24 cellular contexts compared by ENCODE assay signal in genomic region chr18:21458788-21459187, GRCh38.
DNase-seq lines count a peak whose midpoint lies in the region; ATAC-seq, FAIRE-seq and TF ChIP-seq lines count a peak whose summit lies in the region.
"Had no signal": no experiment of that assay in that cellular context is flagged by ENCODE, and none has a peak within 500 bp of the region (broad histone marks: within the 10 kb centered on the region; RNA-seq: fewer than 3 reads in every experiment).

No MANE protein-coding gene starts in this region.

- H3K27me3 Mint-ChIP-seq in neural progenitor cell (ENCODE audit: insufficient read depth, low read depth), result peaks cover 2% of the 10 kb centered on the region
- H3K27me3 Mint-ChIP-seq in T-helper 17 cell, result peaks cover 50% of the 10 kb centered on the region

- TF ChIP-seq POLR2A in gastroesophageal sphincter (IDR thresholded peaks at IDR 0.05), result no peak
- TF ChIP-seq POLR2A in GM12892 (IDR thresholded peaks at IDR 0.05; ENCODE audit: low read depth, low read length), result no peak

- DNase-seq in G401 (ENCODE audit: low spot score) (peak; percentile 35), ascending aorta (ENCODE audit: low spot score in 2 of 2) (no peak), neural progenitor cell (ENCODE audit: low spot score) (no peak), T-helper 17 cell (no peak), mesenteric fat pad (ENCODE audit: low spot score) (no peak), GM12892 (ENCODE audit: insufficient read length) (no peak), HTR-8/SVneo (ENCODE audit: insufficient read length, low spot score) (no peak)
- DNase-seq: AML-193; Calu3; CD8-positive, alpha-beta memory T cell; DMS53; GF-D8; KBM-7; NCI-H1105; NCI-H146; NCI-H2029; NCI-H226; NCI-H510A treated with DMSO at 0.1 percent for 48 hours; NCI-H748 treated with DMSO at 0.1 percent for 48 hours; NK-92 treated with Interleukin-12 subunit alpha and Interleukin-12 subunit beta, amount 100 ng/mL, for 24 hours had no signal

- no peak for TF ChIP-seq EP300 in gastroesophageal sphincter (IDR thresholded peaks at IDR 0.05)

- intact Hi-C loops in ascending aorta (cut with DNase I), result loop anchor here (5.0 to 10.0 kb wide), 3 partner anchors 146 to 726 kb away; partner anchors contain the start of genes ESCO1 and ROCK1

- H3K4me3 ChIP-seq in ascending aorta (peak overlapping the region in 1 of 2 donors; percentile 13), gastroesophageal sphincter (no peak overlapping the region), neural progenitor cell (no peak overlapping the region)
- H3K4me3 ChIP-seq: SJSA1 had no signal

- H3K4me2 ChIP-seq in neural progenitor cell, result no peak overlapping the region

- peaks cover 41% of the 10 kb centered on the region for H3K36me3 Mint-ChIP-seq in neural progenitor cell
- H3K36me3 Mint-ChIP-seq in T-helper 17 cell (ENCODE audit: low read depth), result peaks cover 3% of the 10 kb centered on the region
- H3K36me3 Mint-ChIP-seq: CD8-positive, alpha-beta memory T cell had no signal

- H3K9me3 ChIP-seq in ascending aorta (no peaks in the 10 kb centered on the region), gastroesophageal sphincter (no peaks in the 10 kb centered on the region), neural progenitor cell (ENCODE audit: low read depth) (no peaks in the 10 kb centered on the region), T-helper 17 cell (ENCODE audit: control insufficient read depth, low read length, poor library complexity, severe bottlenecking) (no peaks in the 10 kb centered on the region)
- H3K9me3 ChIP-seq: SJSA1 had no signal

- H3K27ac Mint-ChIP-seq in neural progenitor cell, result no peak overlapping the region
- H3K27ac Mint-ChIP-seq in T-helper 17 cell, result no peak overlapping the region

- H3K79me2 ChIP-seq in neural progenitor cell (ENCODE audit: low read depth), result no peaks in the 10 kb centered on the region

- H3K27ac ChIP-seq in ascending aorta, result peak overlapping the region; percentile 69 to 75
- peak overlapping the region; percentile 68 to 81 (median 78) for H3K27ac ChIP-seq in gastroesophageal sphincter
- peak overlapping the region; percentile 14 for H3K27ac ChIP-seq in neural progenitor cell
- H3K27ac ChIP-seq: SJSA1 had no signal

- H3K27me3 ChIP-seq in ascending aorta (no peaks in the 10 kb centered on the region), gastroesophageal sphincter (no peaks in the 10 kb centered on the region), neural progenitor cell (no peaks in the 10 kb centered on the region)
- H3K27me3 ChIP-seq: SJSA1 had no signal

- H3K4me1 ChIP-seq in ascending aorta (peaks cover 7 to 48% of the 10 kb centered on the region in 2 donors), gastroesophageal sphincter (peaks cover 0 to 69% (median 0%) of the 10 kb centered on the region in 3 donors), neural progenitor cell (no peaks in the 10 kb centered on the region)
- H3K4me1 ChIP-seq: SJSA1 had no signal

- ATAC-seq in gastroesophageal sphincter (no peak), T-helper 17 cell (no peak)
- ATAC-seq: Panc1 had no signal

- H3K4me3 Mint-ChIP-seq in neural progenitor cell (no peak overlapping the region), T-helper 17 cell (no peak overlapping the region)
- H3K4me3 Mint-ChIP-seq: CD8-positive, alpha-beta memory T cell had no signal

- TF ChIP-seq CTCF in ascending aorta (IDR thresholded peaks at IDR 0.05), result no peak
- TF ChIP-seq CTCF in gastroesophageal sphincter (IDR thresholded peaks at IDR 0.05), result no peak
- no peak for TF ChIP-seq CTCF in neural progenitor cell (IDR thresholded peaks at IDR 0.05)

- 63 to 74% methylated on average over 6 of the region's 6 CpGs for WGBS in gastroesophageal sphincter (ENCODE audit: low coverage in 1 of 2), 2 donors

- peaks cover 46% of the 10 kb centered on the region for H3F3A ChIP-seq in neural progenitor cell (ENCODE audit: low read depth)

- no peak for FAIRE-seq in GM12892 (lab: Jason Lieb, UNC)
- no peak for FAIRE-seq in HTR-8/SVneo (lab: Jason Lieb, UNC)
- FAIRE-seq: H54 had no signal

- no peak overlapping the region for H3K9ac ChIP-seq in neural progenitor cell

- in situ Hi-C loops in G401 (cut with HindIII; ENCODE audit: low sequenced_read_pairs), result no loop called here

- peaks cover 5% of the 10 kb centered on the region for H4K20me1 ChIP-seq in neural progenitor cell (ENCODE audit: low read depth)

- H3K9me3 Mint-ChIP-seq in neural progenitor cell, result no peaks in the 10 kb centered on the region

- H3K4me1 Mint-ChIP-seq in neural progenitor cell (no peaks in the 10 kb centered on the region), T-helper 17 cell (no peaks in the 10 kb centered on the region)
- H3K4me1 Mint-ChIP-seq: CD8-positive, alpha-beta memory T cell had no signal

- H2AFZ ChIP-seq in neural progenitor cell (replicated peaks), result no peak overlapping the region

- H3K36me3 ChIP-seq in ascending aorta, result no peaks in the 10 kb centered on the region
- H3K36me3 ChIP-seq in gastroesophageal sphincter, result no peaks in the 10 kb centered on the region
- peaks cover 45% of the 10 kb centered on the region for H3K36me3 ChIP-seq in neural progenitor cell
- H3K36me3 ChIP-seq: SJSA1 had no signal

Comparison
In these comparisons a context has a peak if more than half of its experiments do, and no peak if none do; other contexts are left out.
1. H3K27ac ChIP-seq: peak in every context shown above with its lines; median percentile 78 in gastroesophageal sphincter; 72 in ascending aorta; 14 in neural progenitor cell.